In the genomic region with DNA sequence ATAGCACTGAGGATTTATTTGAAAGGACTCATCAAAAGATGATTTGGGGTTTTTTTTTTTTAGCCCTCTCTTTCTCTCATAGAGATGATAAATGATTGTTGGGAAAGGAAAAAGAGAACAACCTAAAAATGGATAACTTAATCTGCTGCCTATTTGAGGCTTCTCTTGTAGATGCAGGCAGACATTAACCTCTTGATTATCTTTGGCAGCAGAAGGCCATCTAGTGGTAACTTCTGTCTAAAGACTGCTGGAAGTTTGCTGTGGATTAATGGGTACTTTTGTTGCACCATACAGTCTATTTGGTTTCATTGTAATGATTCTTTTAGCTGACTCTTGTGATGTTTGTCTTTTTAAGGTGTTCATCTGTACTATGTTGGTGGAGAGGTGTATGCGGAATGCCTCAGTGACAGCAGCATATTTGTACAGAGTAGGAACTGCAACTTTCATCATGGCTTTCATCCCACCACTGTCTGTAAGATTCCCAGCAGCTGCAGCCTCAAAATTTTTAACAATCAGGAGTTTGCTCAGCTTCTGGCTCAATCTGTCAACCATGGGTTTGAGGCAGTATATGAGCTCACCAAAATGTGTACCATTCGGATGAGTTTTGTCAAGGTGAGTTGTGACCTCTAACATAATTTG, we compare ENCODE assay signal across 7 cellular contexts. TPM values are rescaled to one million over a fixed set of nuclear protein-coding genes. Genes with fewer than 3 reads are reported as not detected.
DNase-seq lines count a peak whose midpoint lies in the region.

No MANE protein-coding gene starts in this region.

- H3K9me3 Mint-ChIP-seq in activated T-helper 1 cell treated with anti-CD3 and anti-CD28 coated beads, Interleukin-12 subunit alpha, Interleukin-12 subunit beta, Interleukin-2, Interleukin-4 antibody, amounts not matched to agents 30 ng/mL and 10 ng/mL and 1 ng/mL, durations not matched to agents 14 hours and 24 hours and 36 hours = no peaks in the 10 kb centered on the region

- no peak overlapping the region for H3K27ac Mint-ChIP-seq in activated T-helper 1 cell treated with anti-CD3 and anti-CD28 coated beads, Interleukin-12 subunit alpha, Interleukin-12 subunit beta, Interleukin-2, Interleukin-4 antibody, amounts not matched to agents 30 ng/mL and 10 ng/mL and 1 ng/mL, durations not matched to agents 14 hours and 24 hours and 36 hours

- H3K36me3 Mint-ChIP-seq in activated T-helper 1 cell treated with anti-CD3 and anti-CD28 coated beads, Interleukin-12 subunit alpha, Interleukin-12 subunit beta, Interleukin-2, Interleukin-4 antibody, amounts not matched to agents 30 ng/mL and 10 ng/mL and 1 ng/mL, durations not matched to agents 14 hours and 24 hours and 36 hours (ENCODE audit: low read depth) = peaks cover 13% of the 10 kb centered on the region

- intact Hi-C loops in activated T-helper 1 cell treated with anti-CD3 and anti-CD28 coated beads, Interleukin-12 subunit alpha, Interleukin-12 subunit beta, Interleukin-2, Interleukin-4 antibody, amounts not matched to agents 30 ng/mL and 10 ng/mL and 1 ng/mL, durations not matched to agents 14 hours and 24 hours and 36 hours (cut with micrococcal nuclease) = loop anchor here (1.0 to 2.0 kb wide), 5 partner anchors 41 to 287 kb away; partner anchors contain the start of gene SMAD5

- no peak overlapping the region for H3K4me3 Mint-ChIP-seq in activated T-helper 1 cell treated with anti-CD3 and anti-CD28 coated beads, Interleukin-12 subunit alpha, Interleukin-12 subunit beta, Interleukin-2, Interleukin-4 antibody, amounts not matched to agents 30 ng/mL and 10 ng/mL and 1 ng/mL, durations not matched to agents 14 hours and 24 hours and 36 hours

- H3K27me3 Mint-ChIP-seq in activated T-helper 1 cell treated with anti-CD3 and anti-CD28 coated beads, Interleukin-12 subunit alpha, Interleukin-12 subunit beta, Interleukin-2, Interleukin-4 antibody, amounts not matched to agents 30 ng/mL and 10 ng/mL and 1 ng/mL, durations not matched to agents 14 hours and 24 hours and 36 hours (ENCODE audit: insufficient read depth) = no peaks in the 10 kb centered on the region

- no peaks in the 10 kb centered on the region for H3K4me1 Mint-ChIP-seq in activated T-helper 1 cell treated with anti-CD3 and anti-CD28 coated beads, Interleukin-12 subunit alpha, Interleukin-12 subunit beta, Interleukin-2, Interleukin-4 antibody, amounts not matched to agents 30 ng/mL and 10 ng/mL and 1 ng/mL, durations not matched to agents 14 hours and 24 hours and 36 hours (ENCODE audit: low read depth)

- DNase-seq in GM04504 (ENCODE audit: low read depth) = peak; percentile 28
- peak; percentile 68 for DNase-seq in H4 (ENCODE audit: low spot score)
- DNase-seq in NCI-H146 (lab: John Stamatoyannopoulos, UW) = peak; percentile 9
- DNase-seq in astrocyte of the hippocampus (ENCODE audit: low read depth, low spot score) = peak; percentile 63
- peak; percentile 43 for DNase-seq in kidney glomerular epithelial cell (lab: John Stamatoyannopoulos, UW)
- DNase-seq in stimulated activated CD4-positive, alpha-beta T cell treated with anti-CD3 and anti-CD28 coated beads, Interleukin-4, amount 100 ng/mL, for 4 hours = no peak
- no peak for DNase-seq in activated T-helper 1 cell treated with anti-CD3 and anti-CD28 coated beads, Interleukin-12 subunit alpha, Interleukin-12 subunit beta, Interleukin-2, Interleukin-4 antibody, amounts not matched to agents 30 ng/mL and 10 ng/mL and 1 ng/mL, durations not matched to agents 14 hours and 24 hours and 36 hours (ENCODE audit: low spot score)

RNA-seq across cellular contexts. Expression of gene SMIM32, which starts 18.8 kb away (rescaled TPM):
- total RNA-seq in H4 (2014; rRNA removed; shearing (Covaris generic)) = not detected in 2 replicates
- total RNA-seq in activated T-helper 1 cell treated with anti-CD3 and anti-CD28 coated beads, Interleukin-12 subunit alpha, Interleukin-12 subunit beta, Interleukin-2, Interleukin-4 antibody, amounts not matched to agents 30 ng/mL and 10 ng/mL and 1 ng/mL, durations not matched to agents 14 hours and 24 hours and 36 hours = not detected in 2 replicates

RNA-seq across cellular contexts. Expression of gene SMAD5, which starts 41.5 kb away (rescaled TPM):
- total RNA-seq in H4 (2014; rRNA removed; shearing (Covaris generic)) = 38.8 and 40.0 TPM in 2 replicates
- 17.9 TPM in 2 replicates for total RNA-seq in activated T-helper 1 cell treated with anti-CD3 and anti-CD28 coated beads, Interleukin-12 subunit alpha, Interleukin-12 subunit beta, Interleukin-2, Interleukin-4 antibody, amounts not matched to agents 30 ng/mL and 10 ng/mL and 1 ng/mL, durations not matched to agents 14 hours and 24 hours and 36 hours

Comparison
In these comparisons a context has a peak if more than half of its experiments do, and no peak if none do; other contexts are left out.
1. DNase-seq: peak in GM04504 (single experiment), H4 (single experiment), NCI-H146 (single experiment), astrocyte of the hippocampus (single experiment) and kidney glomerular epithelial cell (single experiment); none in stimulated activated CD4-positive, alpha-beta T cell treated with anti-CD3 and anti-CD28 coated beads, Interleukin-4, amount 100 ng/mL, for 4 hours (0 of 2) and activated T-helper 1 cell treated with anti-CD3 and anti-CD28 coated beads, Interleukin-12 subunit alpha, Interleukin-12 subunit beta, Interleukin-2, Interleukin-4 antibody, amounts not matched to agents 30 ng/mL and 10 ng/mL and 1 ng/mL, durations not matched to agents 14 hours and 24 hours and 36 hours (single experiment).